Comparison of ENCODE assay signal across 25 cellular contexts in the genomic region with DNA sequence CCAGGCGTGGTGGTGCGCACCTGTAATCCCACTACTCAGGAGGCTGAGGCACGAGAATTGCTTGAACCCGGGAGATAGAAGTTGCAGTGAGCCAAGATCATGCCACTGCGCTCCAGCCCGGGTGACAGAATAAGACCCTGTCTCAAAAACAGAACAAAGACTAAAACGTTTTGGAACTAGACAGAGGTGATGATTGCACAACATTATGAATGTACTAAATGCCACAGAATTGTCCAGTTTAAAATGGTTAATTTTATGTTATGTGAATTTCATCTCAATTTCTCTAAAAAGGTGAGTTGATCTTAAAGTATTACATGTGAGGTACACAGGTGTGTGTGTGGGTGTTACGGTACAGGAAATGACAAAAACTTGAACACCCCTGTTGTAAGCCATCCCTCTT. TPM values are rescaled to one million over a fixed set of nuclear protein-coding genes. Genes with fewer than 3 reads are reported as not detected.
A peak's percentile ranks its signal among the peaks of the same experiment; 100 is the strongest.
DNase-seq lines count a peak whose midpoint lies in the region; ATAC-seq, FAIRE-seq and TF ChIP-seq lines count a peak whose summit lies in the region.
"Had no signal": no experiment of that assay in that cellular context is flagged by ENCODE, and none has a peak within 500 bp of the region (broad histone marks: within the 10 kb centered on the region; RNA-seq: fewer than 3 reads in every experiment).

No MANE protein-coding gene starts in this region.

- FAIRE-seq in frontal cortex (lab: Jason Lieb, UNC), result no peak
- FAIRE-seq: HTR-8/SVneo, islet of Langerhans had no signal

- H3K27ac ChIP-seq in C4-2B, result peak overlapping the region; percentile 74
- H3K27ac ChIP-seq in CD4-positive, alpha-beta T cell (ENCODE audit: low read depth, low read length), result no peak overlapping the region
- H3K27ac ChIP-seq in lower lobe of right lung, result peak overlapping the region; percentile 74
- H3K27ac ChIP-seq: gastroesophageal sphincter, RWPE1, WERI-Rb-1 had no signal

- H3K4me3 Mint-ChIP-seq in CD4-positive, alpha-beta T cell, result no peak overlapping the region
- peak overlapping the region in 1 of 3 donors; percentile 49 for H3K4me3 Mint-ChIP-seq in T-cell
- H3K4me3 Mint-ChIP-seq in activated T-helper 17 cell treated with anti-CD3 and anti-CD28 coated beads, Interleukin-2, amount 50 U/mL, for 72 hours, result no peak overlapping the region
- H3K4me3 Mint-ChIP-seq: dendritic cell treated with granulocyte-macrophage colony-stimulating factor and Interleukin-4, amounts not matched to agents 40 ng/mL and 50 ng/mL, for 4 days had no signal

- H3K36me3 Mint-ChIP-seq in CD4-positive, alpha-beta T cell (ENCODE audit: low read depth), result peaks cover 48% of the 10 kb centered on the region
- H3K36me3 Mint-ChIP-seq in T-cell, result peaks cover 25% of the 10 kb centered on the region
- peaks cover 83% of the 10 kb centered on the region for H3K36me3 Mint-ChIP-seq in activated T-helper 17 cell treated with anti-CD3 and anti-CD28 coated beads, Interleukin-2, amount 50 U/mL, for 72 hours (ENCODE audit: low read depth)

- H3K4me1 Mint-ChIP-seq in CD4-positive, alpha-beta T cell (ENCODE audit: low read depth), result peaks cover 48% of the 10 kb centered on the region
- H3K4me1 Mint-ChIP-seq in T-cell, result peaks cover 58 to 65% (median 59%) of the 10 kb centered on the region in 3 donors
- H3K4me1 Mint-ChIP-seq in activated T-helper 17 cell treated with anti-CD3 and anti-CD28 coated beads, Interleukin-2, amount 50 U/mL, for 72 hours, result peaks cover 18% of the 10 kb centered on the region

- intact Hi-C loops in CD4-positive, alpha-beta T cell (cut with DNase I, micrococcal nuclease), result loop anchor here in 1 of 2 experiments (10.0 kb wide), 1 partner anchor 112 kb away; no protein-coding TSS in a partner anchor
- intact Hi-C loops in lower lobe of right lung (cut with DNase I), result no loop called here

- no peak overlapping the region for H3K4me3 ChIP-seq in lower lobe of right lung
- H3K4me3 ChIP-seq: esophagus squamous epithelium, gastroesophageal sphincter, mucosa of descending colon had no signal

- peak overlapping the region; percentile 88 for H3K27ac Mint-ChIP-seq in CD4-positive, alpha-beta T cell
- H3K27ac Mint-ChIP-seq in T-cell, result peak overlapping the region; percentile 72 to 84
- no peak overlapping the region for H3K27ac Mint-ChIP-seq in activated T-helper 17 cell treated with anti-CD3 and anti-CD28 coated beads, Interleukin-2, amount 50 U/mL, for 72 hours
- H3K27ac Mint-ChIP-seq: dendritic cell treated with granulocyte-macrophage colony-stimulating factor and Interleukin-4, amounts not matched to agents 40 ng/mL and 50 ng/mL, for 4 days had no signal

- no peak for TF ChIP-seq CTCF in C4-2B (conservative IDR thresholded peaks at IDR 0.05)
- no peak for TF ChIP-seq CTCF in CD4-positive, alpha-beta T cell (IDR thresholded peaks at IDR 0.05)
- no peak for TF ChIP-seq CTCF in lower lobe of right lung (IDR thresholded peaks at IDR 0.05)

- peaks cover 14% of the 10 kb centered on the region for H3K4me1 ChIP-seq in lower lobe of right lung

- H3K27me3 Mint-ChIP-seq in CD4-positive, alpha-beta T cell, result no peaks in the 10 kb centered on the region
- no peaks in the 10 kb centered on the region for H3K27me3 Mint-ChIP-seq in T-cell
- no peaks in the 10 kb centered on the region for H3K27me3 Mint-ChIP-seq in activated T-helper 17 cell treated with anti-CD3 and anti-CD28 coated beads, Interleukin-2, amount 50 U/mL, for 72 hours
- H3K27me3 Mint-ChIP-seq: dendritic cell treated with granulocyte-macrophage colony-stimulating factor and Interleukin-4, amounts not matched to agents 40 ng/mL and 50 ng/mL, for 4 days had no signal

- H3K36me3 ChIP-seq in lower lobe of right lung, result peaks cover 57% of the 10 kb centered on the region
- H3K36me3 ChIP-seq: WERI-Rb-1 had no signal

- CTCF ChIA-PET in CD4-positive, alpha-beta T cell (lab: Charles Lee), result no interaction called here
- CTCF ChIA-PET in T-cell (lab: Charles Lee), result no interaction called here

- DNase-seq in CD4-positive, alpha-beta T cell, result no peak
- DNase-seq in T-cell, result no peak
- DNase-seq in lower lobe of right lung, result no peak
- no peak for DNase-seq in H4 (ENCODE audit: low spot score)
- no peak for DNase-seq in frontal cortex (ENCODE audit: low spot score in 2 of 2)
- DNase-seq: activated T-cell treated with anti-CD3 and anti-CD28 coated beads for 4 hours, AML-193, aorta, caudate nucleus, esophagus squamous epithelium, GOT3, left ventricle myocardium superior, NCI-H146, NCI-H2171 treated with DMSO at 0.1 percent for 48 hours, NCI-H526 treated with DMSO at 0.1 percent for 48 hours, WERI-Rb-1 had no signal

- POLR2A ChIA-PET in CD4-positive, alpha-beta T cell (lab: Charles Lee), result no interaction called here
- POLR2A ChIA-PET in T-cell (lab: Charles Lee), result no interaction called here

- no peaks in the 10 kb centered on the region for H3K9me3 ChIP-seq in CD4-positive, alpha-beta T cell (ENCODE audit: control insufficient read depth, low read length)
- H3K9me3 ChIP-seq in lower lobe of right lung, result no peaks in the 10 kb centered on the region
- H3K9me3 ChIP-seq: esophagus squamous epithelium, gastroesophageal sphincter, mucosa of descending colon had no signal

- no peaks in the 10 kb centered on the region for H3K27me3 ChIP-seq in CD4-positive, alpha-beta T cell (ENCODE audit: control insufficient read depth, insufficient read depth, low read length)
- no peaks in the 10 kb centered on the region for H3K27me3 ChIP-seq in lower lobe of right lung (ENCODE audit: low read depth)
- H3K27me3 ChIP-seq: esophagus squamous epithelium, gastroesophageal sphincter had no signal

- no peaks in the 10 kb centered on the region for H3K9me3 Mint-ChIP-seq in CD4-positive, alpha-beta T cell
- H3K9me3 Mint-ChIP-seq in T-cell, result no peaks in the 10 kb centered on the region
- H3K9me3 Mint-ChIP-seq in activated T-helper 17 cell treated with anti-CD3 and anti-CD28 coated beads, Interleukin-2, amount 50 U/mL, for 72 hours, result no peaks in the 10 kb centered on the region
- H3K9me3 Mint-ChIP-seq: dendritic cell treated with granulocyte-macrophage colony-stimulating factor and Interleukin-4, amounts not matched to agents 40 ng/mL and 50 ng/mL, for 4 days had no signal

- no peak for ATAC-seq in CD4-positive, alpha-beta T cell (ENCODE audit: poor library complexity)
- ATAC-seq in T-cell (replicated peaks in 1 of 4) (no peak), lower lobe of right lung (no peak), HG02798 (IDR thresholded peaks at IDR 0.05; ENCODE audit: poor library complexity, unreplicated experiment) (no peak)
- ATAC-seq in activated T-helper 17 cell treated with anti-CD3 and anti-CD28 coated beads, Interleukin-2, amount 50 U/mL, for 72 hours (replicated peaks), result no peak
- ATAC-seq: gastroesophageal sphincter, left ventricle myocardium superior had no signal

RNA-seq across cellular contexts. Expression of gene P2RX4, which starts 16.5 kb away (rescaled TPM):
- total RNA-seq in CD4-positive, alpha-beta T cell, result 10 to 100 TPM; 36.2 to 37.4 TPM
- total RNA-seq in T-cell, result 10 to 100 TPM; 36.2 to 62.3 (median 36.9) TPM
- total RNA-seq in lower lobe of right lung, result 65.8 TPM
- total RNA-seq in H4 (2014; rRNA removed; shearing (Covaris generic)), result 52.3 and 61.7 TPM in 2 replicates
- 10 to 100 TPM; 31.6 to 45.3 TPM for total RNA-seq in activated T-helper 17 cell treated with anti-CD3 and anti-CD28 coated beads, Interleukin-2, amount 50 U/mL, for 72 hours
- total RNA-seq in frontal cortex, result 5.3 TPM
